Comparison of ENCODE assay signal across 1 cellular context in genomic region chr17:17694229-17695081, GRCh38.
TF ChIP-seq lines count a peak whose summit lies in the region.

No MANE protein-coding gene starts in this region.

TF ChIP-seq in HepG2, 621 proteins besides CTCF, POLR2A, EP300 and RAD21 (continued from another document and continues in another):
- TF ChIP-seq ZFP91 (CRISPR knock-in tag; IDR thresholded peaks at IDR 0.05; ENCODE audit: borderline replicate concordance) = 0 out of 2 replicates have a peak, but pooled peaks have one; percentile 2
- 0 out of 2 replicates have a peak, but pooled peaks have one; percentile 45 for TF ChIP-seq ZNF709 (CRISPR knock-in tag; IDR thresholded peaks at IDR 0.05)
- TF ChIP-seq FOXC1 (CRISPR knock-in tag; IDR thresholded peaks at IDR 0.05; ENCODE audit: borderline replicate concordance) = no peak
- TF ChIP-seq HOXA3 (CRISPR knock-in tag; IDR thresholded peaks at IDR 0.05) = peak; percentile 68; the same call in 1 of the 2 replicates
- TF ChIP-seq ZBTB7B (CRISPR knock-in tag; IDR thresholded peaks at IDR 0.05) = peak; percentile 29; the same call in 1 of the 2 replicates
- TF ChIP-seq ZNF598 (CRISPR knock-in tag; IDR thresholded peaks at IDR 0.05; ENCODE audit: borderline replicate concordance) = no peak
- no peak for TF ChIP-seq HNF1A (IDR thresholded peaks at IDR 0.05; ENCODE audit: low read depth)
- no peak for TF ChIP-seq HNF1A (CRISPR knock-in tag; IDR thresholded peaks at IDR 0.05; ENCODE audit: borderline replicate concordance)
- TF ChIP-seq ZBTB25 (CRISPR knock-in tag; IDR thresholded peaks at IDR 0.05) = no peak; the same call in 1 of the 2 replicates
- no peak; the same call in 1 of the 2 replicates for TF ChIP-seq ZNF331 (CRISPR knock-in tag; IDR thresholded peaks at IDR 0.05)
- TF ChIP-seq ZC3H4 (CRISPR knock-in tag; IDR thresholded peaks at IDR 0.05; ENCODE audit: borderline replicate concordance) = peak; percentile 50
- TF ChIP-seq ZNF274 (CRISPR knock-in tag; IDR thresholded peaks at IDR 0.05) = peak; percentile 38; the same call in 1 of the 2 replicates
- peak; percentile 48; the same call in 1 of the 2 replicates for TF ChIP-seq ZNF225 (CRISPR knock-in tag; IDR thresholded peaks at IDR 0.05)
- no peak for TF ChIP-seq ZNF496 (CRISPR knock-in tag; IDR thresholded peaks at IDR 0.05; ENCODE audit: insufficient replicate concordance)
- TF ChIP-seq BORCS8-MEF2B (CRISPR knock-in tag; IDR thresholded peaks at IDR 0.05) = peak; percentile 60; the same call in 1 of the 2 replicates
- no peak for TF ChIP-seq TBP (CRISPR knock-in tag; IDR thresholded peaks at IDR 0.05)
- TF ChIP-seq MYC (CRISPR knock-in tag; IDR thresholded peaks at IDR 0.05; ENCODE audit: borderline replicate concordance) = peak; percentile 49; the same call in 1 of the 2 replicates
- TF ChIP-seq SALL1 (CRISPR knock-in tag; IDR thresholded peaks at IDR 0.05) = peak; percentile 7; the same call in 1 of the 2 replicates
- TF ChIP-seq ZNF879 (CRISPR knock-in tag; IDR thresholded peaks at IDR 0.05) = no peak
- no peak for TF ChIP-seq ZNF263 (CRISPR knock-in tag; IDR thresholded peaks at IDR 0.05)
- no peak for TF ChIP-seq GATA4 (IDR thresholded peaks at IDR 0.05; ENCODE audit: borderline replicate concordance, low read depth)
- peak; percentile 93 for TF ChIP-seq MAX (IDR thresholded peaks at IDR 0.05)
- no peak for TF ChIP-seq ZNF317 (CRISPR knock-in tag; IDR thresholded peaks at IDR 0.05)
- no peak; the same call in 1 of the 2 replicates for TF ChIP-seq ZNF766 (CRISPR knock-in tag; IDR thresholded peaks at IDR 0.05; ENCODE audit: borderline replicate concordance)
- TF ChIP-seq XRCC5 (optimal IDR thresholded peaks at IDR 0.05; ENCODE audit: low read length) = no peak
- 0 out of 2 replicates have a peak, but pooled peaks have one; percentile 19 for TF ChIP-seq SP2 (CRISPR knock-in tag; IDR thresholded peaks at IDR 0.05)
- peak in 1 of 2 experiments; percentile 5; a peak in 1 of 4 replicates for TF ChIP-seq HMGXB4 (CRISPR knock-in tag; IDR thresholded peaks at IDR 0.05; ENCODE audit: borderline replicate concordance in 1 of 2, low read depth in 1 of 2)
- TF ChIP-seq ATF7 (IDR thresholded peaks at IDR 0.05) = no peak
- TF ChIP-seq ATF7 (CRISPR knock-in tag; IDR thresholded peaks at IDR 0.05) = no peak
- peak; percentile 72 for TF ChIP-seq SMAD1 (CRISPR knock-in tag; IDR thresholded peaks at IDR 0.05; ENCODE audit: borderline replicate concordance, low read depth)
- no peak for TF ChIP-seq ZNF530 (CRISPR knock-in tag; IDR thresholded peaks at IDR 0.05; ENCODE audit: low read depth)
- peak; percentile 57; the same call in 1 of the 2 replicates for TF ChIP-seq MXD3 (CRISPR knock-in tag; IDR thresholded peaks at IDR 0.05)
- TF ChIP-seq RBFOX2 (IDR thresholded peaks at IDR 0.05; ENCODE audit: low read depth, low read length) = peak; percentile 81
- no peak for TF ChIP-seq ZNF367 (CRISPR knock-in tag; IDR thresholded peaks at IDR 0.05; ENCODE audit: borderline replicate concordance)
- TF ChIP-seq ZNF777 (CRISPR knock-in tag; IDR thresholded peaks at IDR 0.05) = peak; percentile 28; the same call in 1 of the 2 replicates
- TF ChIP-seq ZNF691 (CRISPR knock-in tag; IDR thresholded peaks at IDR 0.05; ENCODE audit: borderline replicate concordance, low read depth) = peak; percentile 5; the same call in 1 of the 2 replicates
- 0 out of 2 replicates have a peak, but pooled peaks have one; percentile 52 for TF ChIP-seq PAX8 (CRISPR knock-in tag; IDR thresholded peaks at IDR 0.05; ENCODE audit: borderline replicate concordance)
- TF ChIP-seq ZNF333 (CRISPR knock-in tag; IDR thresholded peaks at IDR 0.05; ENCODE audit: borderline replicate concordance) = no peak
- peak; percentile 67 for TF ChIP-seq TAF1 (CRISPR knock-in tag; IDR thresholded peaks at IDR 0.05)
- peak; percentile 71 for TF ChIP-seq FOSL2 (CRISPR knock-in tag; IDR thresholded peaks at IDR 0.05)
- TF ChIP-seq ASH2L (IDR thresholded peaks at IDR 0.05; ENCODE audit: insufficient read length, low read depth, low read length) = peak; percentile 39
- TF ChIP-seq ZNF33A (CRISPR knock-in tag; IDR thresholded peaks at IDR 0.05; ENCODE audit: borderline replicate concordance) = no peak
- TF ChIP-seq ZNF547 (CRISPR knock-in tag; IDR thresholded peaks at IDR 0.05) = peak; percentile 2; the same call in 1 of the 2 replicates
- no peak for TF ChIP-seq RELA (CRISPR knock-in tag; IDR thresholded peaks at IDR 0.05)
- 0 out of 2 replicates have a peak, but pooled peaks have one; percentile 1 for TF ChIP-seq PHF21A (CRISPR knock-in tag; IDR thresholded peaks at IDR 0.05)
- TF ChIP-seq ZSCAN30 (CRISPR knock-in tag; IDR thresholded peaks at IDR 0.05) = no peak
- TF ChIP-seq IKZF5 (CRISPR knock-in tag; IDR thresholded peaks at IDR 0.05) = no peak
- no peak for TF ChIP-seq ZNF235 (CRISPR knock-in tag; IDR thresholded peaks at IDR 0.05; ENCODE audit: borderline replicate concordance)
- peak; percentile 49 for TF ChIP-seq AGO2 (optimal IDR thresholded peaks at IDR 0.05; ENCODE audit: low read depth, low read length)
- no peak for TF ChIP-seq ZFP41 (CRISPR knock-in tag; IDR thresholded peaks at IDR 0.05; ENCODE audit: borderline replicate concordance)
- TF ChIP-seq SP5 (CRISPR knock-in tag; IDR thresholded peaks at IDR 0.05; ENCODE audit: borderline replicate concordance, low read depth) = no peak
- TF ChIP-seq SNAPC2 (CRISPR knock-in tag; IDR thresholded peaks at IDR 0.05) = peak; percentile 79; the same call in 1 of the 2 replicates
- TF ChIP-seq ZXDC (CRISPR knock-in tag; IDR thresholded peaks at IDR 0.05) = 0 out of 2 replicates have a peak, but pooled peaks have one; percentile 0
